ENCODE assay signal across 8 cellular contexts in the genomic region with DNA sequence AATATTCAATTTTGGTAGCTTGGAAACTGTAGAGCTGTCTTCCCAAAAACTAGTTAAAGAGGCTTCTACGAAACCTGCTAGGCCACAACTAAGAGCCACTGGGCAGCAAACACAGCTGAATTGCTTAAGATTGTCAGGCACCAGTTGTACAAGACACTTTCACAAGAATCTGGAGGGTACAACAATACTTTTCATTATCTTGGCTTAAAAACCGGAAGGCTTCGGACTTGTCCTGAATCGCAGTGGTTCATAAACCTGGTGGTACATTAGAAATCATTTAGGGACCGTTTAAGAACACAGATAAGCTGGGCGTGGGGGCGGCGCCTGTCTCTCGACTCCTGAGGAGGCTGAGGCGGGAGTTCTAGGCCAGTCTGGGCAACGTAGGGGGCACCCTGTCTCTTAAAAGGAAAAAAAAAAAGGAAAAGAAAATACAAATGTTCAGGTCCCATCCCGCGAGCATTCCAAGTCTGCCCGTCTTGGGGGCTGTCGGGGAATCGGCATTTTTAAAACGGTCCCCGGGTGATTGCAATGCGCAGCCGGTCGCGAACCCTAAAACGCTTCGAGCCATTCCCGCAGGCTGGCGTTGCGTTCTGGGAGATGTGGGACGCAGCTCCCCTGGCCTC. TPM values are rescaled to one million over a fixed set of nuclear protein-coding genes. Genes with fewer than 3 reads are reported as not detected.
DNase-seq lines count a peak whose midpoint lies in the region; ATAC-seq, FAIRE-seq and TF ChIP-seq lines count a peak whose summit lies in the region.

No MANE protein-coding gene starts in this region.

- no peak for TF ChIP-seq RAD21 in H1 (IDR thresholded peaks at IDR 0.05 in 1 of 2, conservative IDR thresholded peaks at IDR 0.05 in 1 of 2; ENCODE audit: low read depth in 2 of 2, low read length in 2 of 2)

- no peaks in the 10 kb centered on the region for H3K23me2 ChIP-seq in H1 (ENCODE audit: low read depth, low read length)

- H3K4me1 Mint-ChIP-seq in memory B cell = peaks cover 14% of the 10 kb centered on the region
- H3K4me1 Mint-ChIP-seq in stimulated activated naive CD8-positive, alpha-beta T cell treated with anti-CD3 and anti-CD28 coated beads, Interleukin-15, amount 100 ng/mL, for 72 hours = peaks cover 45% of the 10 kb centered on the region

- peak overlapping the region; percentile 94 for H3K4me3 Mint-ChIP-seq in memory B cell
- peak overlapping the region; percentile 90 to 99 for H3K4me3 Mint-ChIP-seq in stimulated activated naive CD8-positive, alpha-beta T cell treated with anti-CD3 and anti-CD28 coated beads, Interleukin-15, amount 100 ng/mL, for 72 hours

- no peak overlapping the region for H3K4ac ChIP-seq in H1 (replicated peaks; ENCODE audit: insufficient read length, low read depth, low read length)

- H2BK12ac ChIP-seq in H1 (ENCODE audit: low read depth, low read length) = no peak overlapping the region

- peaks cover 3% of the 10 kb centered on the region in 2 experiments for H4K20me1 ChIP-seq in H1 (replicated peaks in 1 of 2; ENCODE audit: control insufficient read depth in 1 of 2, insufficient read depth in 2 of 2, low read length in 2 of 2)

- TF ChIP-seq POLR2A in H1 (IDR thresholded peaks at IDR 0.05; ENCODE audit: control extremely low read depth in 1 of 2, low read depth in 2 of 2, low read length in 2 of 2) = no peak

- H3K56ac ChIP-seq in H1 (replicated peaks; ENCODE audit: insufficient read length, low read depth, low read length) = no peak overlapping the region

- peak overlapping the region; percentile 59 for H4K5ac ChIP-seq in H1 (ENCODE audit: insufficient read length, low read depth, low read length)

- peak overlapping the region; percentile 73 for H3K27ac ChIP-seq in KOPT-K1 (ENCODE audit: low read depth, low read length, poor library complexity, severe bottlenecking)
- H3K27ac ChIP-seq in H1 (ENCODE audit: low read depth, low read length) = 0 out of 2 replicates have a peak overlapping the region, but pooled peaks have one; percentile 39

- H3K79me2 ChIP-seq in H1 (ENCODE audit: control insufficient read depth in 1 of 2, insufficient read depth in 2 of 2, low read length in 2 of 2) = peaks cover 0 to 23% of the 10 kb centered on the region in 2 experiments; a peak in 3 of 4 replicates

- no peak overlapping the region for H3K23ac ChIP-seq in H1 (ENCODE audit: insufficient read length)

- peak overlapping the region; percentile 22; the same call in 1 of the 2 replicates for H2AFZ ChIP-seq in H1 (ENCODE audit: low read length)

- 7% methylated on average over 24 of the region's 28 CpGs; no CpG with 5 or more reads in 1 of the 2 experiments for WGBS in H1 (ENCODE audit: extremely low coverage in 1 of 2, insufficient coverage in 1 of 2, insufficient read length in 1 of 2, insufficient replicate concordance in 2 of 2, low coverage in 1 of 2, low lambda C conversion rate in 2 of 2, missing lambda C conversion rate in 1 of 2), 2 experiments

- no peaks in the 10 kb centered on the region for H3K79me1 ChIP-seq in H1 (ENCODE audit: low read depth, low read length)

- peaks cover 2% of the 10 kb centered on the region for H3K36me3 Mint-ChIP-seq in memory B cell

- H3K14ac ChIP-seq in H1 (ENCODE audit: insufficient read length) = no peak overlapping the region

- CTCF ChIA-PET in H1 (lab: Charles Lee; ENCODE audit: partially characterized antibody) = interaction anchor here (0.6 to 5.2 kb wide), 6 partner anchors 8 to 500 kb away, joined by 3 to 32 read pairs (median 6); no protein-coding TSS in a partner anchor

- H3K4me2 ChIP-seq in H1 (ENCODE audit: insufficient read depth in 1 of 2, low read depth in 2 of 2, low read length in 2 of 2) = peak overlapping the region; percentile 70 to 73

- peaks cover 24% of the 10 kb centered on the region; the same call in 1 of the 2 replicates for H3K36me3 ChIP-seq in KOPT-K1 (ENCODE audit: insufficient read depth, low read length)
- peaks cover 0 to 16% (median 4%) of the 10 kb centered on the region in 4 experiments; a peak in 4 of 8 replicates for H3K36me3 ChIP-seq in H1 (ENCODE audit: control insufficient read depth in 2 of 4, insufficient read depth in 4 of 4, low read length in 3 of 4)

- peak overlapping the region; percentile 69; the same call in 1 of the 2 replicates for H2BK5ac ChIP-seq in H1 (ENCODE audit: low read depth, low read length)

- peak overlapping the region; percentile 90 for H3K27ac Mint-ChIP-seq in memory B cell
- H3K27ac Mint-ChIP-seq in stimulated activated naive CD8-positive, alpha-beta T cell treated with anti-CD3 and anti-CD28 coated beads, Interleukin-15, amount 100 ng/mL, for 72 hours = peak overlapping the region; percentile 94 to 98

- no peak overlapping the region for H2BK120ac ChIP-seq in H1 (replicated peaks; ENCODE audit: low read depth, low read length)

- peak overlapping the region; percentile 55 to 83 (median 81) for H3K9ac ChIP-seq in H1 (replicated peaks in 1 of 4; ENCODE audit: extremely low read depth in 1 of 4, low read depth in 3 of 4, low read length in 3 of 4)

- H2AK5ac ChIP-seq in H1 (ENCODE audit: low read depth, low read length) = no peak overlapping the region

- no peaks in the 10 kb centered on the region for H3K9me3 Mint-ChIP-seq in memory B cell
- no peaks in the 10 kb centered on the region for H3K9me3 Mint-ChIP-seq in stimulated activated naive CD8-positive, alpha-beta T cell treated with anti-CD3 and anti-CD28 coated beads, Interleukin-15, amount 100 ng/mL, for 72 hours

- no peak overlapping the region for H2BK15ac ChIP-seq in H1 (ENCODE audit: low read length)

- peaks cover 3 to 6% (median 4%) of the 10 kb centered on the region in 4 experiments; a peak in 6 of 7 replicates for H3K4me1 ChIP-seq in H1 (replicated peaks in 1 of 4; ENCODE audit: control insufficient read depth in 3 of 4, insufficient read depth in 4 of 4, low read length in 3 of 4)

- H3K27me3 Mint-ChIP-seq in memory B cell = no peaks in the 10 kb centered on the region
- H3K27me3 Mint-ChIP-seq in stimulated activated naive CD8-positive, alpha-beta T cell treated with anti-CD3 and anti-CD28 coated beads, Interleukin-15, amount 100 ng/mL, for 72 hours = no peaks in the 10 kb centered on the region

- TF ChIP-seq EP300 in H1 (IDR thresholded peaks at IDR 0.05; ENCODE audit: borderline replicate concordance in 1 of 2, low read depth in 2 of 2, low read length in 2 of 2) = no peak

- DNase-seq in NCI-H1092 treated with DMSO at 0.1 percent for 48 hours (lab: John Stamatoyannopoulos, UW) (peak; percentile 12), NCI-H1092 (lab: John Stamatoyannopoulos, UW) (no peak), H1 (ENCODE audit: low read depth in 1 of 2, low spot score in 2 of 2) (no peak), memory B cell (ENCODE audit: low spot score in 2 of 2) (no peak)
- peak; percentile 60 for DNase-seq in activated CD4-positive, alpha-beta T cell treated with anti-CD3 and anti-CD28 coated beads for 48 hours
- peak; percentile 25 to 33 for DNase-seq in stimulated activated naive CD8-positive, alpha-beta T cell treated with anti-CD3 and anti-CD28 coated beads, Interleukin-15, amount 100 ng/mL, for 72 hours

- ATAC-seq in memory B cell (ENCODE audit: low read depth) (peak; percentile 29), HG03108 (IDR thresholded peaks at IDR 0.05; ENCODE audit: unreplicated experiment) (no peak)
- peak; percentile 52 for ATAC-seq in stimulated activated naive CD8-positive, alpha-beta T cell treated with anti-CD3 and anti-CD28 coated beads, Interleukin-15, amount 100 ng/mL, for 72 hours

- POLR2A ChIA-PET in H1 (lab: Charles Lee; ENCODE audit: partially characterized antibody) = interaction anchor here (0.7 to 2.5 kb wide), 8 partner anchors 10 to 182 kb away, joined by 3 to 17 read pairs (median 4); no protein-coding TSS in a partner anchor

- peak overlapping the region; percentile 75; the same call in 1 of the 2 replicates for H4K8ac ChIP-seq in H1 (ENCODE audit: extremely low read depth, insufficient read depth, low read length)

- H3K27me3 ChIP-seq in H1 (replicated peaks in 1 of 4; ENCODE audit: control insufficient read depth in 3 of 4, extremely low read depth in 1 of 4, insufficient read depth in 3 of 4, low read length in 3 of 4) = no peaks in the 10 kb centered on the region

- no peak for TF ChIP-seq CTCF in H1 (IDR thresholded peaks at IDR 0.05; ENCODE audit: control extremely low read depth in 1 of 3, insufficient read depth in 1 of 3, low read depth in 1 of 3, low read length in 3 of 3)

- no peak overlapping the region for H2BK20ac ChIP-seq in H1 (ENCODE audit: low read length)

- no peaks in the 10 kb centered on the region for H3K9me3 ChIP-seq in KOPT-K1 (ENCODE audit: insufficient read depth, low read length, poor library complexity, severe bottlenecking)
- no peaks in the 10 kb centered on the region for H3K9me3 ChIP-seq in H1 (ENCODE audit: insufficient read depth in 2 of 2, low read depth in 1 of 2, low read length in 1 of 2)

- peak overlapping the region; percentile 22 for H4K91ac ChIP-seq in H1 (replicated peaks; ENCODE audit: insufficient read length, low read length)

- peak overlapping the region; percentile 74 to 88 (median 79) for H3K4me3 ChIP-seq in H1 (ENCODE audit: extremely low read depth in 1 of 4, insufficient read depth in 2 of 4, low read depth in 3 of 4, low read length in 4 of 4)

- no peak for FAIRE-seq in H1 (lab: Jason Lieb, UNC)

- H3K18ac ChIP-seq in H1 (ENCODE audit: extremely low read depth, low read length) = peak overlapping the region; percentile 73; the same call in 1 of the 2 replicates

TF ChIP-seq in H1, 55 proteins besides CTCF, POLR2A, EP300 and RAD21 (continues in another document):
- TF ChIP-seq CTBP2 (IDR thresholded peaks at IDR 0.05; ENCODE audit: borderline replicate concordance, insufficient read depth, insufficient read length, low read length) (no peak), ASH2L (IDR thresholded peaks at IDR 0.05; ENCODE audit: low read length) (no peak), BRCA1 (IDR thresholded peaks at IDR 0.05; ENCODE audit: low read depth, low read length) (no peak), TAF1 (IDR thresholded peaks at IDR 0.05; ENCODE audit: low read depth, low read length) (no peak), SAP30 (IDR thresholded peaks at IDR 0.05; ENCODE audit: insufficient read depth, insufficient replicate concordance, low read length) (no peak)
- TF ChIP-seq, protein P1, sequence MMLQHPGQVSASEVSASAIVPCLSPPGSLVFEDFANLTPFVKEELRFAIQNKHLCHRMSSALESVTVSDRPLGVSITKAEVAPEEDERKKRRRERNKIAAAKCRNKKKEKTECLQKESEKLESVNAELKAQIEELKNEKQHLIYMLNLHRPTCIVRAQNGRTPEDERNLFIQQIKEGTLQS (IDR thresholded peaks at IDR 0.05; ENCODE audit: insufficient read depth, low read depth, low read length) = no peak

RNA-seq across cellular contexts. Expression of a gene that starts 0.8 kb away (rescaled TPM):
- 44.8 and 45.2 TPM in 2 replicates for total RNA-seq in H1 (2021; fragmentation: NEBNext Ultra II Directional; extraction: Animal tissue kit (Norgen Biotek cat#: 25700))
- 22.2 and 31.6 TPM in 2 replicates for polyA plus RNA-seq in H1 (2011; rRNA removed)
- 41.0 TPM for polyA plus RNA-seq in H1 (2011; cell fraction: cytosol; rRNA removed)
- polyA plus RNA-seq in H1 (2011; cell fraction: nucleus; rRNA removed) = 22.0 TPM
- 33.5 to 41.3 TPM (median 35.1 TPM) in 4 replicates for polyA plus RNA-seq in H1 (2012, experiment 1 of 2)
- 24.0 TPM for polyA plus RNA-seq in H1 (2012, experiment 2 of 2)
- 55.0 TPM for polyA plus RNA-seq in H1 (2013, experiment 1 of 2)
- polyA plus RNA-seq in H1 (2013, experiment 2 of 2) = 54.7 TPM
- polyA minus RNA-seq in H1 (2011; rRNA and poly(A)+ RNA removed) = 9.0 and 10.3 TPM in 2 replicates
- polyA minus RNA-seq in H1 (2011; cell fraction: cytosol; rRNA and poly(A)+ RNA removed) = 9.0 TPM
- polyA minus RNA-seq in H1 (2011; cell fraction: nucleus; rRNA and poly(A)+ RNA removed) = 12.7 TPM

Comparison
In these comparisons a context has a peak if more than half of its experiments do, and no peak if none do; other contexts are left out.
1. DNase-seq: peak in NCI-H1092 treated with DMSO at 0.1 percent for 48 hours (single experiment), activated CD4-positive, alpha-beta T cell treated with anti-CD3 and anti-CD28 coated beads for 48 hours (single experiment) and stimulated activated naive CD8-positive, alpha-beta T cell treated with anti-CD3 and anti-CD28 coated beads, Interleukin-15, amount 100 ng/mL, for 72 hours (2 of 2); none in NCI-H1092 (single experiment), H1 (0 of 2) and memory B cell (0 of 2).